In genomic region chr1:94332952-94333351, GRCh38 we compare ENCODE assay signal across 9 cellular contexts.
DNase-seq lines count a peak whose midpoint lies in the region; ATAC-seq, FAIRE-seq and TF ChIP-seq lines count a peak whose summit lies in the region.
"Had no signal": no experiment of that assay in that cellular context is flagged by ENCODE, and none has a peak within 500 bp of the region (broad histone marks: within the 10 kb centered on the region; RNA-seq: fewer than 3 reads in every experiment).

No MANE protein-coding gene starts in this region.

- 30% methylated on average over 4 of the region's 4 CpGs for WGBS in GM12878 (ENCODE audit: insufficient coverage, insufficient replicate concordance, low lambda C conversion rate, missing lambda C conversion rate)

- POLR2A ChIA-PET in GM12878 (lab: Charles Lee), result interaction anchor here (0.6 to 1.4 kb wide), 2 partner anchors 275 to 479 kb away, joined by 3 read pairs; no protein-coding TSS in a partner anchor

- FAIRE-seq in GM12878 (lab: Jason Lieb, UNC), result no peak

- no peak for TF ChIP-seq EP300 in GM12878 (IDR thresholded peaks at IDR 0.05; ENCODE audit: borderline replicate concordance in 1 of 2, control insufficient read depth in 1 of 2, low read depth in 2 of 2, low read length in 2 of 2)

- BruUV-seq in GM12878 (replicated peaks; lab: Mats Ljungman, UMichigan), result no TSS peak

- no peaks in the 10 kb centered on the region for H3K9me3 ChIP-seq in GM12878 (replicated peaks; ENCODE audit: control insufficient read depth, insufficient read depth, low read length)
- no peaks in the 10 kb centered on the region for H3K9me3 ChIP-seq in Karpas-422 (ENCODE audit: low read length)
- H3K9me3 ChIP-seq in BE2C, result no peaks in the 10 kb centered on the region

- no peak for TF ChIP-seq POLR2A in GM12878 (IDR thresholded peaks at IDR 0.05; ENCODE audit: low read depth, low read length)

- RAD21 ChIA-PET in GM12878 (lab: Charles Lee; ENCODE audit: unreplicated experiment), result interaction anchor here (1.0 to 5.4 kb wide), 9 partner anchors 33 to 327 kb away, joined by 3 to 79 read pairs (median 4); no protein-coding TSS in a partner anchor

- H3K27ac ChIP-seq in GM12878 (ENCODE audit: control insufficient read depth, insufficient read depth), result no peak overlapping the region
- no peak overlapping the region for H3K27ac ChIP-seq in Karpas-422 (ENCODE audit: low read length)
- H3K27ac ChIP-seq: parathyroid adenoma had no signal

- H2AFZ ChIP-seq in GM12878 (ENCODE audit: control insufficient read depth, low read depth, low read length) (no peak overlapping the region), Karpas-422 (ENCODE audit: low read length) (no peak overlapping the region)
- H2AFZ ChIP-seq: parathyroid adenoma had no signal

- intact Hi-C loops in GM12878 (cut with micrococcal nuclease; ENCODE audit: unreplicated experiment), result loop anchor here (10.0 kb wide), 1 partner anchor 472 kb away; no protein-coding TSS in a partner anchor

- CTCF ChIA-PET in GM12878 (lab: Yijun Ruan, JAX), result interaction anchor here (0.8 to 9.2 kb wide), 11 partner anchors 9 to 489 kb away, joined by 3 to 173 read pairs (median 5); no protein-coding TSS in a partner anchor

- H3K9ac ChIP-seq in GM12878 (ENCODE audit: control insufficient read depth, insufficient read depth, low read length) (no peak overlapping the region), Karpas-422 (ENCODE audit: low read length) (no peak overlapping the region)
- H3K9ac ChIP-seq: parathyroid adenoma had no signal

- TF ChIP-seq CTCF in GM12878 (IDR thresholded peaks at IDR 0.05 in 2 of 3, conservative IDR thresholded peaks at IDR 0.05 in 1 of 3; ENCODE audit: control insufficient read depth in 2 of 3, extremely low read depth in 1 of 3, insufficient read depth in 1 of 3, low read depth in 3 of 3, low read length in 3 of 3) (no peak), BE2C (IDR thresholded peaks at IDR 0.05; ENCODE audit: low read depth, low read length) (no peak)

- no peaks in the 10 kb centered on the region for H3K36me3 ChIP-seq in GM12878 (ENCODE audit: control insufficient read depth in 2 of 2, insufficient read depth in 2 of 2, low read length in 1 of 2)
- no peaks in the 10 kb centered on the region for H3K36me3 ChIP-seq in Karpas-422 (ENCODE audit: insufficient read depth, low read length)
- H3K36me3 ChIP-seq in BE2C, result no peaks in the 10 kb centered on the region

- H3K4me3 ChIP-seq in GM12878 (0 out of 2 replicates have a peak overlapping the region, but pooled peaks have one; percentile 22), Karpas-422 (ENCODE audit: low read length) (no peak overlapping the region), BE2C (ENCODE audit: low read depth, low read length) (no peak overlapping the region)

- SMC1A ChIA-PET in GM12878 (lab: Charles Lee; ENCODE audit: uncharacterized antibody, unreplicated experiment), result interaction anchor here (0.6 to 5.6 kb wide), 13 partner anchors 9 to 316 kb away, joined by 3 to 44 read pairs (median 4); no protein-coding TSS in a partner anchor

- in situ Hi-C loops in GM12878 (cut with MboI), result no loop called here

- DNase-seq in A172 (ENCODE audit: low spot score) (peak; percentile 59), GM12878 (ENCODE audit: low read depth, low spot score) (no peak), Karpas-422 (no peak), BE2C (no peak)

- H3K4me1 ChIP-seq in GM12878 (ENCODE audit: control insufficient read depth, insufficient read depth, low read length) (peaks cover 23% of the 10 kb centered on the region), Karpas-422 (ENCODE audit: low read length) (no peaks in the 10 kb centered on the region), BE2C (no peaks in the 10 kb centered on the region)
- H3K4me1 ChIP-seq: parathyroid adenoma had no signal

- no peaks in the 10 kb centered on the region for H3K27me3 ChIP-seq in GM12878 (replicated peaks in 1 of 2; ENCODE audit: control insufficient read depth in 2 of 2, insufficient read depth in 2 of 2, low read length in 1 of 2)
- H3K27me3 ChIP-seq in Karpas-422 (ENCODE audit: low read length), result no peaks in the 10 kb centered on the region
- H3K27me3 ChIP-seq in BE2C, result no peaks in the 10 kb centered on the region

- H3K9me2 ChIP-seq in Karpas-422 (replicated peaks; ENCODE audit: insufficient read depth, low read length), result no peaks in the 10 kb centered on the region

- H3K4me2 ChIP-seq in GM12878 (ENCODE audit: control insufficient read depth, insufficient read depth), result peak overlapping the region; percentile 30; the same call in 1 of the 2 replicates
- H3K4me2 ChIP-seq in Karpas-422 (ENCODE audit: low read depth, low read length, poor library complexity, severe bottlenecking), result no peak overlapping the region

- no peak for TF ChIP-seq RAD21 in GM12878 (IDR thresholded peaks at IDR 0.05; ENCODE audit: insufficient read depth, low read depth, low read length)

- no peaks in the 10 kb centered on the region for H3K79me2 ChIP-seq in GM12878 (ENCODE audit: control insufficient read depth, insufficient read depth, low read length)
- H3K79me2 ChIP-seq in Karpas-422 (ENCODE audit: low read length), result no peaks in the 10 kb centered on the region
- H3K79me2 ChIP-seq: parathyroid adenoma had no signal

- ATAC-seq in GM18867 (IDR thresholded peaks at IDR 0.05; ENCODE audit: unreplicated experiment), result peak; percentile 60
- ATAC-seq in HG03045 (IDR thresholded peaks at IDR 0.05; ENCODE audit: unreplicated experiment), result peak; percentile 52
- peak; percentile 82 for ATAC-seq in GM12878
- ATAC-seq in GM21528 (IDR thresholded peaks at IDR 0.05; ENCODE audit: low FRiP score, unreplicated experiment), result no peak
- ATAC-seq in GM19467 (IDR thresholded peaks at IDR 0.05; ENCODE audit: unreplicated experiment), result no peak

- H4K20me1 ChIP-seq in GM12878 (ENCODE audit: control insufficient read depth, insufficient read depth) (no peaks in the 10 kb centered on the region), Karpas-422 (ENCODE audit: insufficient read depth, low read depth, low read length) (no peaks in the 10 kb centered on the region)

TF ChIP-seq in GM12878, 131 proteins besides CTCF, POLR2A, EP300 and RAD21:
- peak in 1 of 2 experiments; percentile 67; a peak in 1 of 4 replicates for TF ChIP-seq SRF (IDR thresholded peaks at IDR 0.05; ENCODE audit: low read depth in 2 of 2, low read length in 2 of 2)
- peak; percentile 21; the same call in 1 of the 2 replicates for TF ChIP-seq CREM (IDR thresholded peaks at IDR 0.05; ENCODE audit: low read depth)
- no peak for TF ChIP-seq ZBTB33 (IDR thresholded peaks at IDR 0.05)
- TF ChIP-seq GABPA (IDR thresholded peaks at IDR 0.05; ENCODE audit: low read depth), result no peak
- no peak for TF ChIP-seq SMAD1 (IDR thresholded peaks at IDR 0.05; ENCODE audit: low read depth, partially characterized antibody)
- no peak for TF ChIP-seq IRF4 (IDR thresholded peaks at IDR 0.05; ENCODE audit: low read depth, low read length)

Comparison
In these comparisons a context has a peak if more than half of its experiments do, and no peak if none do; other contexts are left out.
1. ATAC-seq: peak in GM18867 (single experiment), HG03045 (single experiment) and GM12878 (single experiment); none in GM21528 (single experiment) and GM19467 (single experiment).